ENCODE assay signal across 9 cellular contexts in the genomic region with DNA sequence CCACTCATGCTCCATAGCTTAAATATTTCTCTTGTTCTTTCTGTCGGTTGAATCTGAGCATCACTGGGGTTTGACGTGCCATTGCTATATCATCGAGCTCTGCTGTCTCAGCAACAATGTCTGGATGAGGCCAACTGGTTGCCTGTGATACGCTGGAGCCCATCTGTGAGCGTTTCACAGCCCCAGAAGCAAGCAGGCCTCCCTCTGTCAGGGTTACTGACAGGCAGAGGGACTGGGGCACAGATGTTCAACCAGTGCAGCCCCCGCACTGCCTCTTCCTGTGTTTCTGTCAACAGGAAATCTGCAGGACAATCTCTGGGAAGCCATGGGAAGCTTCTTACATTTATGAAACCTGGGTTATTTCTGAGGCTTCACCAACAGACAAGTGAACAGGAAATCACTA. TPM values are rescaled to one million over a fixed set of nuclear protein-coding genes. Genes with fewer than 3 reads are reported as not detected.
DNase-seq lines count a peak whose midpoint lies in the region; ATAC-seq and TF ChIP-seq lines count a peak whose summit lies in the region.
"Had no signal": no experiment of that assay in that cellular context is flagged by ENCODE, and none has a peak within 500 bp of the region (broad histone marks: within the 10 kb centered on the region; RNA-seq: fewer than 3 reads in every experiment).

No MANE protein-coding gene starts in this region.

- H3K4me1 Mint-ChIP-seq in activated naive CD4-positive, alpha-beta T cell treated with anti-CD3 and anti-CD28 coated beads for 36 hours (ENCODE audit: low read depth): peaks cover 13% of the 10 kb centered on the region
- H3K4me1 Mint-ChIP-seq in WTC11: peaks cover 29% of the 10 kb centered on the region

- no peaks in the 10 kb centered on the region for H3K9me3 Mint-ChIP-seq in activated naive CD4-positive, alpha-beta T cell treated with anti-CD3 and anti-CD28 coated beads for 36 hours
- no peaks in the 10 kb centered on the region for H3K9me3 Mint-ChIP-seq in WTC11
- H3K9me3 Mint-ChIP-seq: activated naive CD4-positive, alpha-beta T cell treated with anti-CD3 and anti-CD28 coated beads, Interleukin-2, amount 50 U/mL, for 72 hours had no signal

- no peaks in the 10 kb centered on the region for H3K27me3 Mint-ChIP-seq in activated naive CD4-positive, alpha-beta T cell treated with anti-CD3 and anti-CD28 coated beads for 36 hours (ENCODE audit: low read depth)
- no peaks in the 10 kb centered on the region for H3K27me3 Mint-ChIP-seq in WTC11 (ENCODE audit: low read depth)

- H3K4me3 ChIP-seq in right cardiac atrium (ENCODE audit: low read length) (no peak overlapping the region), gastrocnemius medialis (no peak overlapping the region)

- H3K27ac ChIP-seq in right cardiac atrium (ENCODE audit: low read length) (peak overlapping the region; percentile 90), gastrocnemius medialis (peak overlapping the region; percentile 48 to 74 (median 60))

- peaks cover 2% of the 10 kb centered on the region for H3K36me3 Mint-ChIP-seq in activated naive CD4-positive, alpha-beta T cell treated with anti-CD3 and anti-CD28 coated beads for 36 hours (ENCODE audit: low read depth)
- no peaks in the 10 kb centered on the region; the same call in 1 of the 2 replicates for H3K36me3 Mint-ChIP-seq in WTC11

- H3K36me3 ChIP-seq in gastrocnemius medialis: peaks cover 0 to 3% of the 10 kb centered on the region in 2 donors

- POLR2A ChIA-PET in WTC11 (lab: Charles Lee): no interaction called here

- H3K9me3 ChIP-seq in right cardiac atrium (ENCODE audit: control insufficient read depth, low read length) (no peaks in the 10 kb centered on the region), gastrocnemius medialis (no peaks in the 10 kb centered on the region)

- peak overlapping the region; percentile 22 for H3K27ac Mint-ChIP-seq in activated naive CD4-positive, alpha-beta T cell treated with anti-CD3 and anti-CD28 coated beads for 36 hours
- H3K27ac Mint-ChIP-seq in WTC11: peak overlapping the region; percentile 82

- H3K4me3 Mint-ChIP-seq in activated naive CD4-positive, alpha-beta T cell treated with anti-CD3 and anti-CD28 coated beads for 36 hours: no peak overlapping the region
- H3K4me3 Mint-ChIP-seq in WTC11: no peak overlapping the region

- WGBS in right cardiac atrium: 15% methylated on average over 6 of the region's 6 CpGs

- H3K27me3 ChIP-seq in right cardiac atrium (ENCODE audit: control insufficient read depth, insufficient read depth) (no peaks in the 10 kb centered on the region), gastrocnemius medialis (no peaks in the 10 kb centered on the region)

- DNase-seq in activated naive CD4-positive, alpha-beta T cell treated with anti-CD3 and anti-CD28 coated beads for 36 hours: peak; percentile 26
- DNase-seq in activated naive CD4-positive, alpha-beta T cell treated with Interleukin-2 at 50 U/mL for 16 hours: no peak
- DNase-seq in WTC11 (ENCODE audit: low spot score) (no peak), right cardiac atrium (peak in 2 of 3 donors; percentile 25 to 59), gastrocnemius medialis (no peak), posterior vena cava (ENCODE audit: low spot score) (no peak)

- in situ Hi-C loops in gastrocnemius medialis (cut with MboI; ENCODE audit: low sequenced_read_pairs in 4 of 4): no loop called here

- H3K4me1 ChIP-seq in right cardiac atrium (ENCODE audit: control insufficient read depth, insufficient read depth, low read length): peaks cover 15% of the 10 kb centered on the region
- peaks cover 9 to 12% of the 10 kb centered on the region in 2 donors for H3K4me1 ChIP-seq in gastrocnemius medialis

- intact Hi-C loops in activated naive CD4-positive, alpha-beta T cell treated with anti-CD3 and anti-CD28 coated beads for 36 hours (cut with micrococcal nuclease): no loop called here
- intact Hi-C loops in right cardiac atrium (cut with DNase I): no loop called here
- intact Hi-C loops in gastrocnemius medialis (cut with DNase I; ENCODE audit: low total_unique reads): no loop called here
- intact Hi-C loops in posterior vena cava (cut with DNase I): loop anchor here in 1 of 2 donors (10.0 kb wide), 1 partner anchor 59 kb away; a partner anchor contains a TSS

- TF ChIP-seq POLR2A in gastrocnemius medialis (IDR thresholded peaks at IDR 0.05): no peak

- ATAC-seq in WTC11 (peak; percentile 29), right cardiac atrium (peak; percentile 22 to 30), gastrocnemius medialis (peak in 1 of 2 donors; percentile 15), HG03280 (IDR thresholded peaks at IDR 0.05; ENCODE audit: unreplicated experiment) (no peak), GM21619 (IDR thresholded peaks at IDR 0.05; ENCODE audit: unreplicated experiment) (no peak)

- no peak for TF ChIP-seq CTCF in WTC11 (IDR thresholded peaks at IDR 0.05)
- no peak for TF ChIP-seq CTCF in gastrocnemius medialis (IDR thresholded peaks at IDR 0.05 in 4 of 5, conservative IDR thresholded peaks at IDR 0.05 in 1 of 5)

- CTCF ChIA-PET in activated naive CD4-positive, alpha-beta T cell treated with anti-CD3 and anti-CD28 coated beads for 36 hours (lab: Charles Lee): interaction anchor here (1.4 to 2.4 kb wide), 2 partner anchors 16 to 196 kb away, joined by 4 to 14 read pairs; a partner anchor contains a TSS
- CTCF ChIA-PET in WTC11 (lab: Charles Lee): interaction anchor here (0.8 to 4.0 kb wide), 5 partner anchors 15 to 524 kb away, joined by 3 to 24 read pairs (median 3); a partner anchor contains a TSS

TF ChIP-seq in WTC11, 78 proteins besides CTCF, POLR2A, EP300 and RAD21 (continues in another document):
- TF ChIP-seq FOXP1 (CRISPR knock-in tag; IDR thresholded peaks at IDR 0.05; ENCODE audit: borderline replicate concordance) (no peak), TP53 (CRISPR knock-in tag; IDR thresholded peaks at IDR 0.05) (no peak), ZNF121 (CRISPR knock-in tag; IDR thresholded peaks at IDR 0.05) (no peak), TEAD1 (CRISPR knock-in tag; IDR thresholded peaks at IDR 0.05) (no peak), ZNF219 (CRISPR knock-in tag; IDR thresholded peaks at IDR 0.05; ENCODE audit: borderline replicate concordance) (no peak)
- TF ChIP-seq, protein P1, sequence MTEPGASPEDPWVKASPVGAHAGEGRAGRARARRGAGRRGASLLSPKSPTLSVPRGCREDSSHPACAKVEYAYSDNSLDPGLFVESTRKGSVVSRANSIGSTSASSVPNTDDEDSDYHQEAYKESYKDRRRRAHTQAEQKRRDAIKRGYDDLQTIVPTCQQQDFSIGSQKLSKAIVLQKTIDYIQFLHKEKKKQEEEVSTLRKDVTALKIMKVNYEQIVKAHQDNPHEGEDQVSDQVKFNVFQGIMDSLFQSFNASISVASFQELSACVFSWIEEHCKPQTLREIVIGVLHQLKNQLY (CRISPR knock-in tag; IDR thresholded peaks at IDR 0.05): no peak
- TF ChIP-seq, protein P2, sequence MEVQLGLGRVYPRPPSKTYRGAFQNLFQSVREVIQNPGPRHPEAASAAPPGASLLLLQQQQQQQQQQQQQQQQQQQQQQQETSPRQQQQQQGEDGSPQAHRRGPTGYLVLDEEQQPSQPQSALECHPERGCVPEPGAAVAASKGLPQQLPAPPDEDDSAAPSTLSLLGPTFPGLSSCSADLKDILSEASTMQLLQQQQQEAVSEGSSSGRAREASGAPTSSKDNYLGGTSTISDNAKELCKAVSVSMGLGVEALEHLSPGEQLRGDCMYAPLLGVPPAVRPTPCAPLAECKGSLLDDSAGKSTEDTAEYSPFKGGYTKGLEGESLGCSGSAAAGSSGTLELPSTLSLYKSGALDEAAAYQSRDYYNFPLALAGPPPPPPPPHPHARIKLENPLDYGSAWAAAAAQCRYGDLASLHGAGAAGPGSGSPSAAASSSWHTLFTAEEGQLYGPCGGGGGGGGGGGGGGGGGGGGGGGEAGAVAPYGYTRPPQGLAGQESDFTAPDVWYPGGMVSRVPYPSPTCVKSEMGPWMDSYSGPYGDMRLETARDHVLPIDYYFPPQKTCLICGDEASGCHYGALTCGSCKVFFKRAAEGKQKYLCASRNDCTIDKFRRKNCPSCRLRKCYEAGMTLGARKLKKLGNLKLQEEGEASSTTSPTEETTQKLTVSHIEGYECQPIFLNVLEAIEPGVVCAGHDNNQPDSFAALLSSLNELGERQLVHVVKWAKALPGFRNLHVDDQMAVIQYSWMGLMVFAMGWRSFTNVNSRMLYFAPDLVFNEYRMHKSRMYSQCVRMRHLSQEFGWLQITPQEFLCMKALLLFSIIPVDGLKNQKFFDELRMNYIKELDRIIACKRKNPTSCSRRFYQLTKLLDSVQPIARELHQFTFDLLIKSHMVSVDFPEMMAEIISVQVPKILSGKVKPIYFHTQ (CRISPR knock-in tag; IDR thresholded peaks at IDR 0.05): no peak
- TF ChIP-seq, protein P3, sequence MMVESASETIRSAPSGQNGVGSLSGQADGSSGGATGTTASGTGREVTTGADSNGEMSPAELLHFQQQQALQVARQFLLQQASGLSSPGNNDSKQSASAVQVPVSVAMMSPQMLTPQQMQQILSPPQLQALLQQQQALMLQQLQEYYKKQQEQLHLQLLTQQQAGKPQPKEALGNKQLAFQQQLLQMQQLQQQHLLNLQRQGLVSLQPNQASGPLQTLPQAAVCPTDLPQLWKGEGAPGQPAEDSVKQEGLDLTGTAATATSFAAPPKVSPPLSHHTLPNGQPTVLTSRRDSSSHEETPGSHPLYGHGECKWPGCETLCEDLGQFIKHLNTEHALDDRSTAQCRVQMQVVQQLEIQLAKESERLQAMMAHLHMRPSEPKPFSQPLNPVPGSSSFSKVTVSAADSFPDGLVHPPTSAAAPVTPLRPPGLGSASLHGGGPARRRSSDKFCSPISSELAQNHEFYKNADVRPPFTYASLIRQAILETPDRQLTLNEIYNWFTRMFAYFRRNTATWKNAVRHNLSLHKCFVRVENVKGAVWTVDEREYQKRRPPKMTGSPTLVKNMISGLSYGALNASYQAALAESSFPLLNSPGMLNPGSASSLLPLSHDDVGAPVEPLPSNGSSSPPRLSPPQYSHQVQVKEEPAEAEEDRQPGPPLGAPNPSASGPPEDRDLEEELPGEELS (CRISPR knock-in tag; IDR thresholded peaks at IDR 0.05): no peak

RNA-seq across cellular contexts. Expression of a gene that starts 23.9 kb away (rescaled TPM):
- total RNA-seq in activated naive CD4-positive, alpha-beta T cell treated with anti-CD3 and anti-CD28 coated beads for 36 hours: 10 to 100 TPM; 11.7 to 13.7 TPM
- 14.0 to 17.7 TPM (median 16.4 TPM) in 3 replicates for total RNA-seq in WTC11 (2021)
- 10 to 100 TPM; 14.8 to 23.6 (median 19.3) TPM for total RNA-seq in right cardiac atrium
- 19.9 TPM for polyA plus RNA-seq in right cardiac atrium
- 10 to 100 TPM; 18.6 to 42.2 (median 24.6) TPM for total RNA-seq in gastrocnemius medialis
- 10 to 100 TPM; 12.0 to 13.4 TPM for total RNA-seq in posterior vena cava

RNA-seq across cellular contexts. Expression of a gene that starts 24.0 kb away (rescaled TPM):
- 10 to 100 TPM; 13.5 to 14.3 TPM for total RNA-seq in activated naive CD4-positive, alpha-beta T cell treated with anti-CD3 and anti-CD28 coated beads for 36 hours
- 23.9 to 26.7 TPM (median 24.0 TPM) in 3 replicates for total RNA-seq in WTC11 (2021)
- total RNA-seq in right cardiac atrium: 1 to 10 TPM; 5.2 to 9.4 (median 7.7) TPM
- polyA plus RNA-seq in right cardiac atrium: 4.4 TPM
- total RNA-seq in gastrocnemius medialis: 10 to 100 TPM in 2 of 4 donors, 1 to 10 TPM in 2; 8.6 to 13.4 (median 10.9) TPM
- total RNA-seq in posterior vena cava: 1 to 10 TPM; 3.3 to 3.6 TPM

Comparison
In these comparisons a context has a peak if more than half of its experiments do, and no peak if none do; other contexts are left out.
1. DNase-seq: peak in activated naive CD4-positive, alpha-beta T cell treated with anti-CD3 and anti-CD28 coated beads for 36 hours (single experiment) and right cardiac atrium (2 of 3); none in activated naive CD4-positive, alpha-beta T cell treated with Interleukin-2 at 50 U/mL for 16 hours (single experiment), WTC11 (single experiment), gastrocnemius medialis (0 of 2) and posterior vena cava (single experiment).
2. ATAC-seq: peak in WTC11 (single experiment) and right cardiac atrium (2 of 2); none in HG03280 (single experiment) and GM21619 (single experiment).